In genomic region chr3:143209715-143210059, GRCh38 we compare ENCODE assay signal across 14 cellular contexts.
"Had no signal": no experiment of that assay in that cellular context is flagged by ENCODE, and none has a peak within 500 bp of the region (broad histone marks: within the 10 kb centered on the region; RNA-seq: fewer than 3 reads in every experiment).

No MANE protein-coding gene starts in this region.

- ATAC-seq: activated CD4-positive, CD25-positive, alpha-beta regulatory T cell treated with anti-CD3 and anti-CD28 coated beads, Interleukin-2, amount 50 U/mL, for 24 hours; heart left ventricle; left lung had no signal

- H3K4me3 ChIP-seq: heart left ventricle, left lung, ovary, upper lobe of left lung had no signal

- H3K4me3 Mint-ChIP-seq: activated naive CD8-positive, alpha-beta T cell; activated T-cell treated with anti-CD3 and anti-CD28 coated beads, Interleukin-2, amount 50 U/mL, for 24 hours; nephron progenitor cell had no signal

- H3K9me3 Mint-ChIP-seq: activated T-cell treated with anti-CD3 and anti-CD28 coated beads, Interleukin-2, amount 50 U/mL, for 24 hours had no signal

- H3K4me1 ChIP-seq: left lung, upper lobe of left lung had no signal

- DNase-seq: activated CD4-positive, alpha-beta T cell treated with anti-CD3 and anti-CD28 coated beads, Interleukin-2, amount 50 U/mL, for 4 hours; activated gamma-delta T cell; activated T-cell treated with anti-CD3 and anti-CD28 coated beads, Interleukin-2, amount 50 U/mL, for 24 hours; amygdala; heart left ventricle; left lung; mesendoderm; nephron progenitor cell; ovary; stimulated activated CD4-positive, alpha-beta T cell treated with anti-CD3 and anti-CD28 coated beads, Interleukin-2, amount 100 ng/mL, for 48 hours; stimulated activated naive CD4-positive, alpha-beta T cell treated with Interleukin-2 at 50 U/mL for 16 hours; upper lobe of left lung had no signal

- H3K27ac Mint-ChIP-seq: activated naive CD8-positive, alpha-beta T cell; activated T-cell treated with anti-CD3 and anti-CD28 coated beads, Interleukin-2, amount 50 U/mL, for 24 hours; nephron progenitor cell had no signal

- H3K36me3 ChIP-seq: heart left ventricle, left lung, ovary, upper lobe of left lung had no signal

- H3K27me3 Mint-ChIP-seq: activated naive CD8-positive, alpha-beta T cell; activated T-cell treated with anti-CD3 and anti-CD28 coated beads, Interleukin-2, amount 50 U/mL, for 24 hours had no signal

- H3K27me3 ChIP-seq: left lung, ovary, upper lobe of left lung had no signal

- H3K9me3 ChIP-seq: ovary, upper lobe of left lung had no signal
